In genomic region chr7:106083717-106084116, GRCh38 we compare ENCODE assay signal across 16 cellular contexts. TPM values are rescaled to one million over a fixed set of nuclear protein-coding genes. Genes with fewer than 3 reads are reported as not detected.
DNase-seq lines count a peak whose midpoint lies in the region; ATAC-seq and TF ChIP-seq lines count a peak whose summit lies in the region.
"Had no signal": no experiment of that assay in that cellular context is flagged by ENCODE, and none has a peak within 500 bp of the region (broad histone marks: within the 10 kb centered on the region; RNA-seq: fewer than 3 reads in every experiment).

No MANE protein-coding gene starts in this region.

- no TSS peak for BruUV-seq in A673 (replicated peaks; lab: Mats Ljungman, UMichigan)

- no peak overlapping the region for H3K27ac Mint-ChIP-seq in activated naive CD8-positive, alpha-beta T cell treated with anti-CD3 and anti-CD28 coated beads, Interleukin-2, amount 50 U/mL, for 24 hours
- H3K27ac Mint-ChIP-seq in activated naive CD8-positive, alpha-beta T cell treated with anti-CD3 and anti-CD28 coated beads for 36 hours: no peak overlapping the region
- H3K27ac Mint-ChIP-seq in WTC11 (0 out of 2 replicates have a peak overlapping the region, but pooled peaks have one; percentile 1), nephron progenitor cell (peak overlapping the region; percentile 79)

- H3K79me2 ChIP-seq in DOHH2 (ENCODE audit: control insufficient read depth, low read length): peaks cover 8% of the 10 kb centered on the region

- H3K9me2 ChIP-seq in DOHH2 (replicated peaks; ENCODE audit: control insufficient read depth, low read length): no peaks in the 10 kb centered on the region

- H3K27me3 ChIP-seq in DOHH2 (ENCODE audit: control insufficient read depth, low read length): no peaks in the 10 kb centered on the region
- H3K27me3 ChIP-seq in A673 (replicated peaks; ENCODE audit: insufficient read depth, low read depth, low read length, poor library complexity): no peaks in the 10 kb centered on the region
- H3K27me3 ChIP-seq: BLaER1 treated with 17β-estradiol and CSF1 and Interleukin-3, amounts not matched to agents 10 nM and 100 nM had no signal

- DNase-seq in activated naive CD8-positive, alpha-beta T cell treated with anti-CD3 and anti-CD28 coated beads, Interleukin-2, amount 50 U/mL, for 24 hours: no peak
- DNase-seq in activated naive CD8-positive, alpha-beta T cell treated with anti-CD3 and anti-CD28 coated beads for 36 hours: no peak
- DNase-seq in WTC11 (ENCODE audit: low spot score) (no peak), nephron progenitor cell (no peak), A673 (ENCODE audit: low spot score) (no peak), NCI-H1930 (lab: John Stamatoyannopoulos, UW) (no peak), head of caudate nucleus (no peak)
- DNase-seq: CD8-positive, alpha-beta memory T cell; DMS53; KBM-7; NCI-H187; NCI-H226; NCI-H524; NCI-H82 had no signal

- H3K27me3 Mint-ChIP-seq in activated naive CD8-positive, alpha-beta T cell treated with anti-CD3 and anti-CD28 coated beads, Interleukin-2, amount 50 U/mL, for 24 hours: no peaks in the 10 kb centered on the region
- H3K27me3 Mint-ChIP-seq in activated naive CD8-positive, alpha-beta T cell treated with anti-CD3 and anti-CD28 coated beads for 36 hours: no peaks in the 10 kb centered on the region
- H3K27me3 Mint-ChIP-seq in WTC11 (ENCODE audit: low read depth): no peaks in the 10 kb centered on the region
- peaks cover 2% of the 10 kb centered on the region for H3K27me3 Mint-ChIP-seq in nephron progenitor cell (ENCODE audit: low read depth, poor library complexity)
- H3K27me3 Mint-ChIP-seq: CD8-positive, alpha-beta memory T cell had no signal

- H4K20me1 ChIP-seq in DOHH2 (ENCODE audit: control insufficient read depth, insufficient read depth, low read depth, low read length): no peaks in the 10 kb centered on the region
- H4K20me1 ChIP-seq: BLaER1 treated with 17β-estradiol and CSF1 and Interleukin-3, amounts not matched to agents 10 nM and 100 nM had no signal

- H3K4me3 ChIP-seq in DOHH2 (ENCODE audit: low read length) (peak overlapping the region; percentile 45), A673 (ENCODE audit: low read depth, low read length, poor library complexity, severe bottlenecking) (no peak overlapping the region)
- H3K4me3 ChIP-seq: BLaER1 treated with 17β-estradiol and CSF1 and Interleukin-3, amounts not matched to agents 10 nM and 100 nM had no signal

- TF ChIP-seq CTCF in DOHH2 (IDR thresholded peaks at IDR 0.05; ENCODE audit: low read depth, low read length, poor library complexity, severe bottlenecking) (no peak), WTC11 (IDR thresholded peaks at IDR 0.05) (no peak), nephron progenitor cell (IDR thresholded peaks at IDR 0.05) (no peak), A673 (conservative IDR thresholded peaks at IDR 0.05; ENCODE audit: low read depth, low read length) (no peak)

- peaks cover 16% of the 10 kb centered on the region for H3K36me3 Mint-ChIP-seq in activated naive CD8-positive, alpha-beta T cell treated with anti-CD3 and anti-CD28 coated beads, Interleukin-2, amount 50 U/mL, for 24 hours (ENCODE audit: low read depth)
- H3K36me3 Mint-ChIP-seq in activated naive CD8-positive, alpha-beta T cell treated with anti-CD3 and anti-CD28 coated beads for 36 hours: peaks cover 16% of the 10 kb centered on the region
- H3K36me3 Mint-ChIP-seq in WTC11: peaks cover under 1% of the 10 kb centered on the region; the same call in 1 of the 2 replicates
- peaks cover 37% of the 10 kb centered on the region for H3K36me3 Mint-ChIP-seq in nephron progenitor cell (ENCODE audit: low read depth)

- no peaks in the 10 kb centered on the region for H3K9me3 Mint-ChIP-seq in activated naive CD8-positive, alpha-beta T cell treated with anti-CD3 and anti-CD28 coated beads, Interleukin-2, amount 50 U/mL, for 24 hours
- peaks cover 3% of the 10 kb centered on the region for H3K9me3 Mint-ChIP-seq in activated naive CD8-positive, alpha-beta T cell treated with anti-CD3 and anti-CD28 coated beads for 36 hours
- peaks cover 5% of the 10 kb centered on the region; the same call in 1 of the 2 replicates for H3K9me3 Mint-ChIP-seq in WTC11
- H3K9me3 Mint-ChIP-seq in nephron progenitor cell: peaks cover 31% of the 10 kb centered on the region
- H3K9me3 Mint-ChIP-seq: CD8-positive, alpha-beta memory T cell had no signal

- peak overlapping the region; percentile 67 for H3K4me2 ChIP-seq in DOHH2 (ENCODE audit: low read length)

- peak overlapping the region; percentile 86 for H3K27ac ChIP-seq in DOHH2 (ENCODE audit: low read depth, low read length)
- H3K27ac ChIP-seq in A673 (ENCODE audit: low read depth, low read length, poor library complexity, severe bottlenecking): no peak overlapping the region
- H3K27ac ChIP-seq: BLaER1 treated with 17β-estradiol and CSF1 and Interleukin-3, amounts not matched to agents 10 nM and 100 nM had no signal

- peaks cover 37% of the 10 kb centered on the region for H3K4me1 Mint-ChIP-seq in activated naive CD8-positive, alpha-beta T cell treated with anti-CD3 and anti-CD28 coated beads, Interleukin-2, amount 50 U/mL, for 24 hours
- peaks cover 21% of the 10 kb centered on the region for H3K4me1 Mint-ChIP-seq in activated naive CD8-positive, alpha-beta T cell treated with anti-CD3 and anti-CD28 coated beads for 36 hours
- H3K4me1 Mint-ChIP-seq in WTC11 (no peaks in the 10 kb centered on the region), nephron progenitor cell (peaks cover 32% of the 10 kb centered on the region)

- CTCF ChIA-PET in WTC11 (lab: Charles Lee): interaction anchor here (0.6 kb wide), 1 partner anchor 431 kb away, joined by 3 read pairs; no protein-coding TSS in a partner anchor
- CTCF ChIA-PET in A673 (lab: Charles Lee): no interaction called here

- H3K4me3 Mint-ChIP-seq in activated naive CD8-positive, alpha-beta T cell treated with anti-CD3 and anti-CD28 coated beads, Interleukin-2, amount 50 U/mL, for 24 hours: no peak overlapping the region
- H3K4me3 Mint-ChIP-seq in activated naive CD8-positive, alpha-beta T cell treated with anti-CD3 and anti-CD28 coated beads for 36 hours: no peak overlapping the region
- H3K4me3 Mint-ChIP-seq in WTC11 (no peak overlapping the region), nephron progenitor cell (no peak overlapping the region)
- H3K4me3 Mint-ChIP-seq: CD8-positive, alpha-beta memory T cell had no signal

- peaks cover 72% of the 10 kb centered on the region for H3F3A ChIP-seq in DOHH2 (ENCODE audit: control insufficient read depth, insufficient read depth)

- H3K9me3 ChIP-seq in DOHH2 (ENCODE audit: control insufficient read depth, insufficient read depth, low read length) (no peaks in the 10 kb centered on the region), A673 (ENCODE audit: low read depth, low read length, poor library complexity, severe bottlenecking) (no peaks in the 10 kb centered on the region)

- H3K36me3 ChIP-seq in DOHH2 (ENCODE audit: control insufficient read depth, low read length): peaks cover 23% of the 10 kb centered on the region
- H3K36me3 ChIP-seq in A673 (ENCODE audit: insufficient read depth, low read length, poor library complexity, severe bottlenecking): no peaks in the 10 kb centered on the region

- ATAC-seq in activated naive CD8-positive, alpha-beta T cell treated with anti-CD3 and anti-CD28 coated beads, Interleukin-2, amount 50 U/mL, for 24 hours: peak; percentile 80
- ATAC-seq in WTC11: no peak

- POLR2A ChIA-PET in WTC11 (lab: Charles Lee): no interaction called here
- POLR2A ChIA-PET in A673 (lab: Charles Lee; ENCODE audit: low non-redundant PET): no interaction called here

- intact Hi-C loops in A673 (cut with micrococcal nuclease; ENCODE audit: unreplicated experiment) (no loop called here), head of caudate nucleus (cut with DNase I) (no loop called here)

- H3K4me1 ChIP-seq in DOHH2 (ENCODE audit: control insufficient read depth, low read length) (peaks cover 98% of the 10 kb centered on the region), A673 (ENCODE audit: insufficient read depth, low read length, poor library complexity, severe bottlenecking) (no peaks in the 10 kb centered on the region)

TF ChIP-seq in WTC11, 78 proteins besides CTCF, POLR2A, EP300 and RAD21 (continues in another document):
- TF ChIP-seq PRDM15 (CRISPR knock-in tag; IDR thresholded peaks at IDR 0.05): no peak
- no peak for TF ChIP-seq SOX15 (CRISPR knock-in tag; IDR thresholded peaks at IDR 0.05)
- no peak for TF ChIP-seq ELF4 (CRISPR knock-in tag; IDR thresholded peaks at IDR 0.05; ENCODE audit: low read depth)
- TF ChIP-seq ZNF219 (CRISPR knock-in tag; IDR thresholded peaks at IDR 0.05; ENCODE audit: borderline replicate concordance): no peak
- no peak for TF ChIP-seq CBFB (CRISPR knock-in tag; IDR thresholded peaks at IDR 0.05; ENCODE audit: low read depth)
- no peak for TF ChIP-seq IRF2 (CRISPR knock-in tag; IDR thresholded peaks at IDR 0.05; ENCODE audit: borderline replicate concordance, low read depth)

RNA-seq across cellular contexts. Expression of gene SYPL1, which starts 28.4 kb away (rescaled TPM):
- total RNA-seq in activated naive CD8-positive, alpha-beta T cell treated with anti-CD3 and anti-CD28 coated beads for 36 hours: 10 to 100 TPM; 41.6 to 42.8 TPM
- total RNA-seq in WTC11 (2021): 48.5 to 54.8 TPM (median 49.6 TPM) in 3 replicates
- total RNA-seq in A673 (2021): 64.4 and 76.4 TPM in 2 replicates

Comparison
In these comparisons a context has a peak if more than half of its experiments do, and no peak if none do; other contexts are left out.
1. H3K27ac Mint-ChIP-seq: peak in WTC11 (single experiment) and nephron progenitor cell (single experiment); none in activated naive CD8-positive, alpha-beta T cell treated with anti-CD3 and anti-CD28 coated beads, Interleukin-2, amount 50 U/mL, for 24 hours (single experiment) and activated naive CD8-positive, alpha-beta T cell treated with anti-CD3 and anti-CD28 coated beads for 36 hours (single experiment).